ENCODE assay signal across 17 cellular contexts in the genomic region with DNA sequence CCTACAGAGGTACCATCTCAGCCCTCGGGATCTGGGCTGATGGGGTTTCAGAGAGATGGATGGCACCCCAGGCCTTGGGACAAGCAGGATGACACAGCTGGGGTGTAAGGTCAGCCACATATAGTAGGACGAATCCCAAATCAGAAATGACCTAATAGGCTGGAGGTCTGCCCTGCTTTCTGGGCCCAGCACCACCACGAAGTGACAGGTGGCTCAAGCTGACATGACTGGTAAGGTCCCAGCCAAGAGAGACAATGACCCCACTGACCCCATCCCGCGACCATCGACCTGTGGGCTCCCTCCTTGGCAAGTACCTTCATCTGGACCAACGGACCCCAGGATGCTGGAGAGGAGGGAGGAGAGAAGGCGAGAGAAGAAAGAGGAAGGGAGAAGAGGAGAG. TPM values are rescaled to one million over a fixed set of nuclear protein-coding genes. Genes with fewer than 3 reads are reported as not detected.
DNase-seq lines count a peak whose midpoint lies in the region; TF ChIP-seq lines count a peak whose summit lies in the region.
"Had no signal": no experiment of that assay in that cellular context is flagged by ENCODE, and none has a peak within 500 bp of the region (broad histone marks: within the 10 kb centered on the region; RNA-seq: fewer than 3 reads in every experiment).

No MANE protein-coding gene starts in this region.

- peaks cover 6% of the 10 kb centered on the region for H3K36me3 Mint-ChIP-seq in glutamatergic neuron (ENCODE audit: unreplicated experiment)

- TF ChIP-seq CTCF in WERI-Rb-1 (IDR thresholded peaks at IDR 0.05; ENCODE audit: low read depth, low read length) (no peak), glutamatergic neuron (IDR thresholded peaks at IDR 0.05; ENCODE audit: partially characterized antibody, unreplicated experiment) (no peak), osteoblast (IDR thresholded peaks at IDR 0.05; ENCODE audit: extremely low read depth, low read depth, low read length) (no peak), Peyer's patch (IDR thresholded peaks at IDR 0.05) (no peak)

- TF ChIP-seq POLR2A in Peyer's patch (IDR thresholded peaks at IDR 0.05): no peak

- H2AFZ ChIP-seq in osteoblast (ENCODE audit: low read length): no peak overlapping the region
- H2AFZ ChIP-seq: GM23248 had no signal

- H3K4me1 Mint-ChIP-seq in glutamatergic neuron (ENCODE audit: low read depth, unreplicated experiment): peaks cover 42% of the 10 kb centered on the region
- H3K4me1 Mint-ChIP-seq: B cell had no signal

- H3K27ac ChIP-seq in WERI-Rb-1 (peak overlapping the region; percentile 99), osteoblast (ENCODE audit: low read depth, low read length) (no peak overlapping the region), skeletal muscle tissue (ENCODE audit: low read depth, low read length) (peak overlapping the region; percentile 69), Peyer's patch (no peak overlapping the region)
- H3K27ac ChIP-seq: BLaER1, C4-2B, GM23248 had no signal

- H3K4me3 Mint-ChIP-seq in glutamatergic neuron (ENCODE audit: unreplicated experiment): no peak overlapping the region
- H3K4me3 Mint-ChIP-seq: B cell; CD4-positive, CD25-positive, alpha-beta regulatory T cell; CD8-positive, alpha-beta T cell; H9 had no signal

- no peaks in the 10 kb centered on the region for H3K79me2 ChIP-seq in osteoblast (ENCODE audit: insufficient read depth, low read length)

- H3K9ac ChIP-seq in skeletal muscle tissue (ENCODE audit: low read depth in 1 of 3, low read length in 3 of 3): peak overlapping the region in 2 of 3 donors; percentile 8 to 27
- H3K9ac ChIP-seq: BLaER1, GM23248 had no signal

- H3K36me3 ChIP-seq in WERI-Rb-1 (peaks cover 75% of the 10 kb centered on the region), osteoblast (ENCODE audit: insufficient read depth, low read length) (peaks cover 17% of the 10 kb centered on the region), skeletal muscle tissue (ENCODE audit: control insufficient read depth in 3 of 3, insufficient read depth in 3 of 3, low read length in 3 of 3) (peaks cover 3 to 14% (median 6%) of the 10 kb centered on the region in 3 donors), Peyer's patch (peaks cover 0 to 29% (median 0%) of the 10 kb centered on the region in 3 donors)

- H3K4me3 ChIP-seq in WERI-Rb-1 (ENCODE audit: low read depth, low read length) (no peak overlapping the region), osteoblast (ENCODE audit: insufficient read depth, low read length) (no peak overlapping the region), skeletal muscle tissue (ENCODE audit: low read length in 3 of 3) (peak overlapping the region in 1 of 3 donors; percentile 45), Peyer's patch (no peak overlapping the region)
- H3K4me3 ChIP-seq: BLaER1, GM23248 had no signal

- H4K20me1 ChIP-seq in osteoblast (ENCODE audit: insufficient read depth, low read length): no peaks in the 10 kb centered on the region
- H4K20me1 ChIP-seq: BLaER1 had no signal

- H3K27ac Mint-ChIP-seq in glutamatergic neuron (ENCODE audit: unreplicated experiment): peak overlapping the region; percentile 53
- H3K27ac Mint-ChIP-seq: B cell; CD8-positive, alpha-beta T cell; H9 had no signal

- H3K9me3 ChIP-seq in WERI-Rb-1 (ENCODE audit: severe bottlenecking) (no peaks in the 10 kb centered on the region), osteoblast (ENCODE audit: low read depth, low read length) (no peaks in the 10 kb centered on the region), skeletal muscle tissue (ENCODE audit: control insufficient read depth in 3 of 3, low read length in 3 of 3) (no peaks in the 10 kb centered on the region), Peyer's patch (no peaks in the 10 kb centered on the region)
- H3K9me3 ChIP-seq: Caco-2 had no signal

- peaks cover 11% of the 10 kb centered on the region for H3K9me3 Mint-ChIP-seq in glutamatergic neuron (ENCODE audit: unreplicated experiment)
- H3K9me3 Mint-ChIP-seq: CD4-positive, CD25-positive, alpha-beta regulatory T cell; CD8-positive, alpha-beta T cell; H9 had no signal

- no peaks in the 10 kb centered on the region for H3K27me3 ChIP-seq in WERI-Rb-1 (ENCODE audit: insufficient read depth, low read depth, severe bottlenecking)
- no peaks in the 10 kb centered on the region for H3K27me3 ChIP-seq in osteoblast (ENCODE audit: insufficient read depth, low read length)
- H3K27me3 ChIP-seq in skeletal muscle tissue (ENCODE audit: control insufficient read depth in 3 of 3, insufficient read depth in 3 of 3, low read length in 3 of 3): no peaks in the 10 kb centered on the region
- no peaks in the 10 kb centered on the region for H3K27me3 ChIP-seq in Peyer's patch
- H3K27me3 ChIP-seq: BLaER1 had no signal

- DNase-seq in WERI-Rb-1 (no peak), glutamatergic neuron (no peak), osteoblast (ENCODE audit: insufficient read length, low spot score, missing footprints) (peak; percentile 85), NCI-H69 (lab: John Stamatoyannopoulos, UW) (no peak), Peyer's patch (no peak)
- DNase-seq in activated effector memory CD4-positive, alpha-beta T cell treated with anti-CD3 and anti-CD28 coated beads, Interleukin-2, amount 50 U/mL, for 16 hours: no peak
- DNase-seq: Caco-2; CD4-positive, CD25-positive, alpha-beta regulatory T cell; CD8-positive, alpha-beta T cell; DMS153; DND-41; GM23248; H9 had no signal

- H3K4me1 ChIP-seq in osteoblast (ENCODE audit: insufficient read depth, low read length) (peaks cover 5% of the 10 kb centered on the region), skeletal muscle tissue (ENCODE audit: control insufficient read depth in 3 of 3, insufficient read depth in 3 of 3, low read length in 3 of 3) (peaks cover 6 to 40% (median 28%) of the 10 kb centered on the region in 3 donors), Peyer's patch (peaks cover 0 to 11% (median 0%) of the 10 kb centered on the region in 4 donors)
- H3K4me1 ChIP-seq: Caco-2 had no signal

- no peak overlapping the region for H3K4me2 ChIP-seq in osteoblast (ENCODE audit: insufficient read depth, low read length)
- H3K4me2 ChIP-seq: BLaER1 had no signal

- H3K27me3 Mint-ChIP-seq in glutamatergic neuron (ENCODE audit: unreplicated experiment): peaks cover 13% of the 10 kb centered on the region
- H3K27me3 Mint-ChIP-seq: B cell; CD4-positive, CD25-positive, alpha-beta regulatory T cell had no signal

RNA-seq across cellular contexts. Expression of gene CAMKK1, which starts 15.6 kb away (rescaled TPM):
- total RNA-seq in glutamatergic neuron (ENCODE audit: unreplicated experiment): 41.3 TPM
- total RNA-seq in osteoblast: 8.7 and 9.1 TPM in 2 replicates
- 4.2 TPM for total RNA-seq in skeletal muscle tissue
- 10 to 100 TPM in 1 of 4 donors, 1 to 10 TPM in 3; 2.5 to 13.2 (median 4.6) TPM for total RNA-seq in Peyer's patch

RNA-seq across cellular contexts. Expression of gene NCBP3, which starts 31.2 kb away (rescaled TPM):
- total RNA-seq in glutamatergic neuron (ENCODE audit: unreplicated experiment) (133 TPM), osteoblast (21.4 and 24.2 TPM in 2 replicates), skeletal muscle tissue (17.2 TPM), Peyer's patch (10 to 100 TPM; 24.8 to 41.6 (median 32.2) TPM)

RNA-seq across cellular contexts. Expression of gene P2RX1, which starts 39.0 kb away (rescaled TPM):
- total RNA-seq in glutamatergic neuron (ENCODE audit: unreplicated experiment): 2.1 TPM
- under 0.01 TPM in 1 of 2 replicates, not detected in the other for total RNA-seq in osteoblast
- total RNA-seq in skeletal muscle tissue: 1.6 TPM
- total RNA-seq in Peyer's patch: 10 to 100 TPM in 1 of 4 donors, 1 to 10 TPM in 2, under 1 TPM in 1; 0.88 to 27.2 (median 4.3) TPM
- total RNA-seq: GM23248, H9 had no signal

Comparison
In these comparisons a context has a peak if more than half of its experiments do, and no peak if none do; other contexts are left out.
1. H3K27ac ChIP-seq: peak in WERI-Rb-1 (single experiment) and skeletal muscle tissue (single experiment); none in osteoblast (single experiment) and Peyer's patch (0 of 4).